ENCODE assay signal across 8 cellular contexts in genomic region chr6:33317668-33318425, GRCh38. TPM values are rescaled to one million over a fixed set of nuclear protein-coding genes. Genes with fewer than 3 reads are reported as not detected.
A peak's percentile ranks its signal among the peaks of the same experiment; 100 is the strongest.
DNase-seq lines count a peak whose midpoint lies in the region; ATAC-seq and TF ChIP-seq lines count a peak whose summit lies in the region.

Gene ZBTB22, minus strand, starts transcription at chr6:33317744. Its CDS starts 828 bp downstream, at chr6:33316916.

- no peaks in the 10 kb centered on the region for H4K20me1 ChIP-seq in hepatocyte (ENCODE audit: insufficient read depth, poor library complexity, severe bottlenecking)

- TF ChIP-seq CTCF in hepatocyte (IDR thresholded peaks at IDR 0.05; ENCODE audit: poor library complexity): no peak

- no peaks in the 10 kb centered on the region for H3K27me3 ChIP-seq in hepatocyte

- H3K9me2 ChIP-seq in hepatocyte (replicated peaks; ENCODE audit: insufficient read depth): no peaks in the 10 kb centered on the region

- ATAC-seq in GM18498 (IDR thresholded peaks at IDR 0.05; ENCODE audit: unreplicated experiment) (peak; percentile 52), HG02970 (IDR thresholded peaks at IDR 0.05; ENCODE audit: low FRiP score, unreplicated experiment) (peak; percentile 42)

- WGBS in hepatocyte (ENCODE audit: low lambda C conversion rate, missing lambda C conversion rate): 2% methylated on average over 39 of the region's 45 CpGs

- no peaks in the 10 kb centered on the region for H3K9me3 ChIP-seq in hepatocyte (ENCODE audit: low read depth)

- H3K4me1 ChIP-seq in hepatocyte (ENCODE audit: insufficient read depth): peaks cover 15% of the 10 kb centered on the region

- DNase-seq in NCI-H2029 treated with DMSO at 0.1 percent for 48 hours (lab: John Stamatoyannopoulos, UW) (peak; percentile 95), T-helper 9 cell (peak; percentile 93), astrocyte of the hippocampus (ENCODE audit: low read depth, low spot score) (peak; percentile 99), hepatocyte (ENCODE audit: low spot score) (peak; percentile 100), retina (peak; percentile 98), cortex of kidney (lab: John Stamatoyannopoulos, UW) (no peak)

- H2AFZ ChIP-seq in hepatocyte: peak within 1 kb of the TSS; percentile 12

- peak within 1 kb of the TSS; percentile 24 for H3K4me3 ChIP-seq in hepatocyte

- peaks cover 34% of the 10 kb centered on the region for H3K79me2 ChIP-seq in hepatocyte

- peak within 1 kb of the TSS; percentile 78 for H3K4me2 ChIP-seq in hepatocyte

- peak within 1 kb of the TSS; percentile 71 for H3K27ac ChIP-seq in hepatocyte

- H3K36me3 ChIP-seq in hepatocyte (replicated peaks; ENCODE audit: insufficient read depth, low read depth): no peaks in the 10 kb centered on the region

RNA-seq across cellular contexts. Expression of gene ZBTB22, which starts in this region (rescaled TPM):
- total RNA-seq in hepatocyte: 21.6 and 23.4 TPM in 2 replicates
- polyA plus RNA-seq in hepatocyte: 23.2 and 23.8 TPM in 2 replicates
